29 cellular contexts compared by ENCODE assay signal in genomic region chr19:43599635-43600295, GRCh38. TPM values are rescaled to one million over a fixed set of nuclear protein-coding genes. Genes with fewer than 3 reads are reported as not detected.
A peak's percentile ranks its signal among the peaks of the same experiment; 100 is the strongest.
DNase-seq lines count a peak whose midpoint lies in the region; ATAC-seq and TF ChIP-seq lines count a peak whose summit lies in the region.
"Had no signal": no experiment of that assay in that cellular context is flagged by ENCODE, and none has a peak within 500 bp of the region (broad histone marks: within the 10 kb centered on the region; RNA-seq: fewer than 3 reads in every experiment).

No MANE protein-coding gene starts in this region.

- TF ChIP-seq RAD21 in neural cell (conservative IDR thresholded peaks at IDR 0.05) = no peak

- no peaks in the 10 kb centered on the region for H3K27me3 Mint-ChIP-seq in CD4-positive, alpha-beta T cell

- no peak for ATAC-seq in CD4-positive, alpha-beta T cell (ENCODE audit: poor library complexity)
- ATAC-seq: foreskin keratinocyte had no signal

- CTCF ChIA-PET in CD4-positive, alpha-beta T cell (lab: Charles Lee) = interaction anchor here (1.1 kb wide), 1 partner anchor 26 kb away, joined by 4 read pairs; no protein-coding TSS in a partner anchor

- no peak for TF ChIP-seq CTCF in CD4-positive, alpha-beta T cell (IDR thresholded peaks at IDR 0.05)
- TF ChIP-seq CTCF in astrocyte of the spinal cord (IDR thresholded peaks at IDR 0.05; ENCODE audit: low read depth, low read length) (peak; percentile 9), neural cell (IDR thresholded peaks at IDR 0.05; ENCODE audit: poor library complexity, severe bottlenecking) (peak; percentile 22)

- H3K4me2 ChIP-seq in neural cell (ENCODE audit: low read length) = no peak overlapping the region
- H3K4me2 ChIP-seq: hepatocyte had no signal

- H3K27ac Mint-ChIP-seq in CD4-positive, alpha-beta T cell = peak overlapping the region; percentile 30
- H3K27ac Mint-ChIP-seq: nephron; T-helper 1 cell treated with Interleukin-12 subunit alpha and Interleukin-12 subunit beta and Interleukin-4 antibody, amounts not matched to agents 30 μg/mL and 1 μg/mL, for 36 hours had no signal

- no peaks in the 10 kb centered on the region for H3F3A ChIP-seq in neural cell (ENCODE audit: insufficient read depth, low read length, poor library complexity, severe bottlenecking)

- DNase-seq in CD4-positive, alpha-beta T cell = no peak
- DNase-seq in G401 (ENCODE audit: low spot score) (peak; percentile 82), astrocyte of the spinal cord (ENCODE audit: low read depth, low spot score) (no peak), 8988T (no peak)
- no peak for DNase-seq in stimulated activated naive CD4-positive, alpha-beta T cell treated with Interleukin-2 at 50 U/mL for 16 hours (lab: John Stamatoyannopoulos, UW)
- DNase-seq in activated CD4-positive, alpha-beta T cell treated with anti-CD3 and anti-CD28 coated beads for 48 hours = no peak
- DNase-seq: activated CD4-positive, alpha-beta T cell treated with anti-CD3 and anti-CD28 coated beads, Interleukin-2, amount 50 U/mL, for 1 hour; activated CD8-positive, alpha-beta memory T cell treated with anti-CD3 and anti-CD28 coated beads, Interleukin-2, amount 50 U/mL, for 48 hours; activated gamma-delta T cell; Caco-2; central memory CD4-positive, alpha-beta T cell; effector CD4-positive, alpha-beta T cell; erythroblast; foreskin keratinocyte; GOT3; immature natural killer cell; left ventricle myocardium inferior; MG63; NCI-H1436; NCI-H2107; NK-92 treated with Interleukin-12 subunit alpha and Interleukin-12 subunit beta, amount 100 ng/mL, for 24 hours; posterior cingulate gyrus; stimulated activated CD8-positive, alpha-beta memory T cell treated with anti-CD3 and anti-CD28 coated beads, Interleukin-4, amount 100 ng/mL, for 48 hours had no signal

- in situ Hi-C loops in G401 (cut with HindIII; ENCODE audit: low sequenced_read_pairs) (no loop called here), astrocyte of the spinal cord (cut with HindIII; ENCODE audit: low sequenced_read_pairs) (no loop called here)

- peaks cover 60% of the 10 kb centered on the region for H3K36me3 Mint-ChIP-seq in CD4-positive, alpha-beta T cell (ENCODE audit: low read depth)

- H2AFZ ChIP-seq in neural cell (ENCODE audit: low read depth, low read length) = no peak overlapping the region
- H2AFZ ChIP-seq: hepatocyte had no signal

- H3K9me2 ChIP-seq in neural cell (ENCODE audit: insufficient read depth, low read length) = no peaks in the 10 kb centered on the region

- no peaks in the 10 kb centered on the region for H3K9me3 Mint-ChIP-seq in CD4-positive, alpha-beta T cell
- H3K9me3 Mint-ChIP-seq: immature natural killer cell; nephron; T-helper 1 cell treated with Interleukin-12 subunit alpha and Interleukin-12 subunit beta and Interleukin-4 antibody, amounts not matched to agents 30 μg/mL and 1 μg/mL, for 36 hours had no signal

- H3K4me3 ChIP-seq in astrocyte of the spinal cord (ENCODE audit: low read depth, low read length) (no peak overlapping the region), neural cell (ENCODE audit: low read length) (no peak overlapping the region)
- H3K4me3 ChIP-seq: hepatocyte, left ventricle myocardium inferior, MG63, vagina had no signal

- TF ChIP-seq EP300 in neural cell (conservative IDR thresholded peaks at IDR 0.05; ENCODE audit: poor library complexity, severe bottlenecking) = no peak

- POLR2A ChIA-PET in CD4-positive, alpha-beta T cell (lab: Charles Lee) = no interaction called here

- no peak overlapping the region for H3K4me3 Mint-ChIP-seq in CD4-positive, alpha-beta T cell
- H3K4me3 Mint-ChIP-seq: immature natural killer cell; T-helper 1 cell treated with Interleukin-12 subunit alpha and Interleukin-12 subunit beta and Interleukin-4 antibody, amounts not matched to agents 30 μg/mL and 1 μg/mL, for 36 hours had no signal

- no peaks in the 10 kb centered on the region for H4K20me1 ChIP-seq in neural cell (ENCODE audit: insufficient read depth)

- no peaks in the 10 kb centered on the region for H3K27me3 ChIP-seq in CD4-positive, alpha-beta T cell (ENCODE audit: control insufficient read depth, insufficient read depth, low read length)
- no peaks in the 10 kb centered on the region for H3K27me3 ChIP-seq in neural cell (ENCODE audit: insufficient read depth, low read depth, low read length)
- H3K27me3 ChIP-seq: foreskin keratinocyte, hepatocyte, MG63, vagina had no signal

- no peaks in the 10 kb centered on the region for H3K9me3 ChIP-seq in CD4-positive, alpha-beta T cell (ENCODE audit: control insufficient read depth, low read length)
- no peaks in the 10 kb centered on the region for H3K9me3 ChIP-seq in neural cell (ENCODE audit: low read length)
- H3K9me3 ChIP-seq: Caco-2, left ventricle myocardium inferior, MG63, vagina had no signal

- intact Hi-C loops in CD4-positive, alpha-beta T cell (cut with DNase I, micrococcal nuclease) = loop anchor here in 1 of 2 experiments (5.0 kb wide), 2 partner anchors 53 to 137 kb away; no protein-coding TSS in a partner anchor

- H3K79me2 ChIP-seq in neural cell (replicated peaks; ENCODE audit: insufficient read depth, low read length) = peaks cover 25% of the 10 kb centered on the region

- H3K9ac ChIP-seq in neural cell (ENCODE audit: low read length) = no peak overlapping the region

- no peaks in the 10 kb centered on the region for H3K36me3 ChIP-seq in neural cell (ENCODE audit: insufficient read depth, low read length)

- H3K4me1 Mint-ChIP-seq in CD4-positive, alpha-beta T cell (ENCODE audit: low read depth) = peaks cover 35% of the 10 kb centered on the region

- no peak overlapping the region for H3K27ac ChIP-seq in CD4-positive, alpha-beta T cell (ENCODE audit: low read depth, low read length)
- no peak overlapping the region for H3K27ac ChIP-seq in neural cell (ENCODE audit: low read length)
- H3K27ac ChIP-seq: foreskin keratinocyte, hepatocyte, left ventricle myocardium inferior, vagina had no signal

TF ChIP-seq in neural cell, 6 proteins besides CTCF, POLR2A, EP300 and RAD21:
- no peak for TF ChIP-seq POLR2AphosphoS5 (IDR thresholded peaks at IDR 0.05)
- TF ChIP-seq TAF1 (IDR thresholded peaks at IDR 0.05; ENCODE audit: low read depth) = no peak
- TF ChIP-seq EZH2 (IDR thresholded peaks at IDR 0.05; ENCODE audit: borderline replicate concordance, insufficient read depth, low read length, poor library complexity, severe bottlenecking) = no peak

RNA-seq across cellular contexts. Expression of gene ZNF576, which starts 3.4 kb away (rescaled TPM):
- total RNA-seq in CD4-positive, alpha-beta T cell = 1 to 10 TPM; 4.1 to 4.8 TPM
- total RNA-seq in G401 (2014; rRNA removed; shearing (Covaris generic)) = 6.9 and 15.4 TPM in 2 replicates
- polyA plus RNA-seq in neural cell = 11.9 and 19.9 TPM in 2 replicates
- polyA minus RNA-seq in neural cell = 10.0 and 11.7 TPM in 2 replicates

RNA-seq across cellular contexts. Expression of gene IRGQ, which starts 3.8 kb away (rescaled TPM):
- 10 to 100 TPM; 28.9 to 29.8 TPM for total RNA-seq in CD4-positive, alpha-beta T cell
- total RNA-seq in G401 (2014; rRNA removed; shearing (Covaris generic)) = 43.1 and 63.5 TPM in 2 replicates
- polyA plus RNA-seq in neural cell = 156 and 179 TPM in 2 replicates
- 202 and 205 TPM in 2 replicates for polyA minus RNA-seq in neural cell

RNA-seq across cellular contexts. Expression of gene SRRM5, which starts 12.1 kb away (rescaled TPM):
- total RNA-seq in CD4-positive, alpha-beta T cell = under 1 TPM; 0.25 to 0.56 TPM
- not detected in 2 replicates for total RNA-seq in G401 (2014; rRNA removed; shearing (Covaris generic))
- polyA plus RNA-seq in neural cell = not detected in 2 replicates
- polyA minus RNA-seq in neural cell = 0.23 and 0.24 TPM in 2 replicates

RNA-seq across cellular contexts. Expression of gene ZNF428, which starts 19.7 kb away (rescaled TPM):
- total RNA-seq in CD4-positive, alpha-beta T cell = 10 to 100 TPM; 22.3 to 24.8 TPM
- total RNA-seq in G401 (2014; rRNA removed; shearing (Covaris generic)) = 135 and 160 TPM in 2 replicates
- polyA plus RNA-seq in neural cell = 983 and 1,008 TPM in 2 replicates
- polyA minus RNA-seq in neural cell = 194 and 197 TPM in 2 replicates

RNA-seq across cellular contexts. Expression of gene PINLYP, which starts 24.2 kb away (rescaled TPM):
- not detected for total RNA-seq in CD4-positive, alpha-beta T cell
- 1.5 and 2.7 TPM in 2 replicates for total RNA-seq in G401 (2014; rRNA removed; shearing (Covaris generic))
- polyA plus RNA-seq in neural cell = 1.9 and 3.2 TPM in 2 replicates
- 0.81 TPM in 1 of 2 replicates, not detected in the other for polyA minus RNA-seq in neural cell
- total RNA-seq: Caco-2, NCI-H460 had no signal
